Comparison of ENCODE assay signal across 9 cellular contexts in the genomic region with DNA sequence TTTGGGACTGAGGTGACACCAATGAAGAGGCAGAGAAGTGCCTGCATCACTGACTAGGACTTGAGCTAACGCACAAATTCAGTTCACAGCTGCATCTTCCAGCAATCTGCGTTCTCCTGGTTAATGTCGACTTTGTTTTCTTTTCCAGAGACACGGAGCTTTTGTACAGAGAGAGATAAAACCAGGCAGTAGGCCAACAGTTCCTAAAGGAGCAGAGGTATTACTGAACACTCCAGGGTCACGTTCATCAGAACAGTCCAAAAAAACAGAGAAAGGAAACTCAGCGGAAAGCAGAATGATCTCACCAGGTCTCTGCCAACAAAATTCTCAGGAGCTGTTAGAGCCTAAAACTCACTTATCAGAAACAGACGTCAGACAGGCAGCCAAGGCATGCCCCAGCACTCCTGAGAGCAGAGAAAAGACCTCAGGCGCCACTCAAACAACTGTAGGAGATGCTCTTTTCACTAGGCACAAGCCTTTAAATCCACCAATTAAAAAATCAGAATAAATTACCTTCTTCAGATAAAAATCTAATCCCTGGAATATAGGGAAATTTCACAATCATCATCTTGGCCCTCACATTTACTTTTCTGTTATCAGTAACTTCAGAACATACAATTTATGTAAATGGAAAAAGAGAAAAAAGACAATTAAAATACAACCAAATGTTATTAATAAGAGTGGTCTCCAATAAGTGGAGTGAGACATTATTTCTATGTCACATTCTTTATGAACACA.
DNase-seq lines count a peak whose midpoint lies in the region; ATAC-seq, FAIRE-seq and TF ChIP-seq lines count a peak whose summit lies in the region.
"Had no signal": no experiment of that assay in that cellular context is flagged by ENCODE, and none has a peak within 500 bp of the region (broad histone marks: within the 10 kb centered on the region; RNA-seq: fewer than 3 reads in every experiment).

No MANE protein-coding gene starts in this region.

- no peaks in the 10 kb centered on the region for H4K20me1 ChIP-seq in astrocyte (ENCODE audit: insufficient read depth, low read length)

- H3K27me3 Mint-ChIP-seq in astrocyte (ENCODE audit: low read depth, unreplicated experiment), result no peaks in the 10 kb centered on the region

- H3K9ac ChIP-seq in astrocyte (ENCODE audit: low read length), result peak overlapping the region; percentile 44

- H3K4me2 ChIP-seq in astrocyte (ENCODE audit: low read length), result peak overlapping the region; percentile 77

- H3K27ac ChIP-seq in astrocyte (ENCODE audit: low read depth, low read length) (peak overlapping the region; percentile 4), gastrocnemius medialis (peak overlapping the region; percentile 41 to 66 (median 52))

- H3K4me1 Mint-ChIP-seq in astrocyte (ENCODE audit: low read depth, unreplicated experiment), result peaks cover 4% of the 10 kb centered on the region

- peak overlapping the region; percentile 70 for H2AFZ ChIP-seq in astrocyte (ENCODE audit: low read depth, low read length)

- H3K9me3 ChIP-seq in astrocyte (ENCODE audit: insufficient read depth, low read depth, low read length), result no peaks in the 10 kb centered on the region
- no peaks in the 10 kb centered on the region for H3K9me3 ChIP-seq in gastrocnemius medialis

- no peak overlapping the region for H3K27ac Mint-ChIP-seq in astrocyte (ENCODE audit: unreplicated experiment)
- H3K27ac Mint-ChIP-seq: activated CD8-positive, alpha-beta T cell treated with anti-CD3 and anti-CD28 coated beads, Interleukin-2, amount 10 ng/mL, durations not matched to agents 7 days and 5 days had no signal

- peaks cover 3% of the 10 kb centered on the region for H3K36me3 Mint-ChIP-seq in astrocyte (ENCODE audit: low read depth, unreplicated experiment)

- no peak overlapping the region for H3K4me3 Mint-ChIP-seq in astrocyte (ENCODE audit: unreplicated experiment)
- H3K4me3 Mint-ChIP-seq: activated CD8-positive, alpha-beta T cell treated with anti-CD3 and anti-CD28 coated beads, Interleukin-2, amount 10 ng/mL, durations not matched to agents 7 days and 5 days had no signal

- H3K4me1 ChIP-seq in astrocyte (ENCODE audit: insufficient read depth, low read length) (peaks cover 5% of the 10 kb centered on the region), gastrocnemius medialis (peaks cover 0 to 6% of the 10 kb centered on the region in 2 donors)

- FAIRE-seq in astrocyte (lab: Jason Lieb, UNC), result peak; percentile 77

- no peaks in the 10 kb centered on the region for H3K79me2 ChIP-seq in astrocyte (ENCODE audit: insufficient read depth, low read length)

- no peaks in the 10 kb centered on the region for H3K9me3 Mint-ChIP-seq in astrocyte (ENCODE audit: unreplicated experiment)

- no peak for TF ChIP-seq POLR2A in gastrocnemius medialis (IDR thresholded peaks at IDR 0.05)

- peak; percentile 80 to 90 for ATAC-seq in gastrocnemius medialis
- no peak for ATAC-seq in HG03342 (IDR thresholded peaks at IDR 0.05; ENCODE audit: unreplicated experiment)
- ATAC-seq in GM21786 (IDR thresholded peaks at IDR 0.05; ENCODE audit: unreplicated experiment), result no peak
- ATAC-seq in HG03108 (IDR thresholded peaks at IDR 0.05; ENCODE audit: unreplicated experiment), result no peak
- ATAC-seq: activated CD8-positive, alpha-beta T cell treated with anti-CD3 and anti-CD28 coated beads, Interleukin-2, amount 10 ng/mL, durations not matched to agents 7 days and 5 days had no signal

- H3K4me3 ChIP-seq in astrocyte (ENCODE audit: insufficient read depth, low read depth, low read length) (no peak overlapping the region), gastrocnemius medialis (peak overlapping the region in 1 of 4 donors; percentile 1)

- in situ Hi-C loops in gastrocnemius medialis (cut with MboI; ENCODE audit: low sequenced_read_pairs in 4 of 4), result no loop called here
- in situ Hi-C loops in GM13976 (cut with MboI; ENCODE audit: low sequenced_read_pairs, unreplicated experiment), result no loop called here

- peak; percentile 14 for DNase-seq in ELR (ENCODE audit: low read depth)
- peak; percentile 77 for DNase-seq in astrocyte (ENCODE audit: low read depth)
- DNase-seq in hepatic stellate cell (ENCODE audit: low spot score), result peak; percentile 36
- peak in 1 of 2 donors; percentile 2 for DNase-seq in gastrocnemius medialis
- DNase-seq in GM13976 (ENCODE audit: low spot score), result no peak
- DNase-seq: activated CD8-positive, alpha-beta T cell treated with anti-CD3 and anti-CD28 coated beads, Interleukin-2, amount 10 ng/mL, durations not matched to agents 7 days and 5 days had no signal

- H3K36me3 ChIP-seq in astrocyte (ENCODE audit: insufficient read depth, low read length) (no peaks in the 10 kb centered on the region), gastrocnemius medialis (no peaks in the 10 kb centered on the region)

- TF ChIP-seq CTCF in astrocyte (IDR thresholded peaks at IDR 0.05; ENCODE audit: insufficient read depth, low read depth, low read length) (no peak), gastrocnemius medialis (IDR thresholded peaks at IDR 0.05 in 4 of 5, conservative IDR thresholded peaks at IDR 0.05 in 1 of 5) (no peak), GM13976 (IDR thresholded peaks at IDR 0.05; ENCODE audit: borderline replicate concordance, control extremely low read depth, extremely low read depth, insufficient read depth, missing control alignments) (no peak)

- intact Hi-C loops in gastrocnemius medialis (cut with DNase I; ENCODE audit: low total_unique reads), result no loop called here

- no peaks in the 10 kb centered on the region for H3K27me3 ChIP-seq in astrocyte (ENCODE audit: insufficient read depth, low read length)
- no peaks in the 10 kb centered on the region for H3K27me3 ChIP-seq in gastrocnemius medialis

Comparison
In these comparisons a context has a peak if more than half of its experiments do, and no peak if none do; other contexts are left out.
1. ATAC-seq: peak in gastrocnemius medialis (2 of 2); none in HG03342 (single experiment), GM21786 (single experiment) and HG03108 (single experiment).